ENCODE assay signal across 2 cellular contexts in genomic region chr15:58994906-58995453, GRCh38.
TF ChIP-seq lines count a peak whose summit lies in the region.

No MANE protein-coding gene starts in this region.

TF ChIP-seq in GM23338, 12 proteins besides CTCF, POLR2A, EP300 and RAD21:
- no peak for TF ChIP-seq ETS1 (IDR thresholded peaks at IDR 0.05)
- TF ChIP-seq REST (IDR thresholded peaks at IDR 0.05; ENCODE audit: unreplicated experiment) = no peak
- no peak for TF ChIP-seq JUNB (IDR thresholded peaks at IDR 0.05; ENCODE audit: unreplicated experiment)
- no peak for TF ChIP-seq EZH2 (IDR thresholded peaks at IDR 0.05; ENCODE audit: low read depth, unreplicated experiment)
- no peak for TF ChIP-seq STAT1 (IDR thresholded peaks at IDR 0.05; ENCODE audit: unreplicated experiment)
- TF ChIP-seq NANOG (IDR thresholded peaks at IDR 0.05; ENCODE audit: borderline replicate concordance) = no peak
- no peak for TF ChIP-seq CREB1 (CRISPR knock-in tag; IDR thresholded peaks at IDR 0.05; ENCODE audit: low read depth)
- no peak for TF ChIP-seq POLR2AphosphoS5 (IDR thresholded peaks at IDR 0.05; ENCODE audit: low read depth)
- no peak for TF ChIP-seq ZNF331 (CRISPR knock-in tag; IDR thresholded peaks at IDR 0.05; ENCODE audit: low read depth)
- no peak for TF ChIP-seq ZNF114 (CRISPR knock-in tag; IDR thresholded peaks at IDR 0.05)
- no peak for TF ChIP-seq EZH2phosphoT487 (IDR thresholded peaks at IDR 0.05; ENCODE audit: unreplicated experiment)
- TF ChIP-seq ZNF462 (CRISPR knock-in tag; IDR thresholded peaks at IDR 0.05) = no peak
TF ChIP-seq in GM23338: peak in this region for 0.

TF ChIP-seq in GM12878, 131 proteins besides CTCF, POLR2A, EP300 and RAD21:
- TF ChIP-seq SMAD5 (IDR thresholded peaks at IDR 0.05; ENCODE audit: low read depth) = no peak
TF ChIP-seq in GM12878: peak in this region for 0.
